8 cellular contexts compared by ENCODE assay signal in the genomic region with DNA sequence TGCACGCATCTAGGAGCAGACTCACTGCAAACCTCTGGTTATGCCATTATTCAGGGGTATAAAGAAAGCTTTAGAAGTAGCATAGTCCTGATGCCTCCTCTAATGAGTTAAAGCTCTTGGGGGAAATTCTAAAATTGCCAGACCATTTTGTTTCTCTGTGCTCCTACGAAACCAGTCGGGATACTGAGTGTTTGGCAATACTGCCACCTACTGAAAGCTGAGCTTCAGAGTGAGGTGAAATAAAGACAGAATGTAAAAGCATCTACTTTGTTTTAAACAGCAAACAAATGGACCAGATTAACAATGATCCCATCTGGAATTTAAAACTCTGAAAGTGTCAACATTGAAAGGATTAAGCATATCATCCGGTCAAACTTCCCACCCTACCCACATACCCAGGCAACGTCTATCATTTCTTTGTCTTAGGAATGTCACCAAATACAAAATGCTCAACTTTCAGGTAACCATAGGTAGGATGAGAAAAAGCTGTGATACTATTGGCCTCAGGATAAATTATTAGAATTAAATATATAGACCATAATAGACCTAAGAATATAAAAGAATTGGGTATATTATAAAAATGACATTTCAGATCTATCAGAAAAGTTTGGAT.
DNase-seq lines count a peak whose midpoint lies in the region; ATAC-seq and TF ChIP-seq lines count a peak whose summit lies in the region.

No MANE protein-coding gene starts in this region.

- ATAC-seq in HG03520 (IDR thresholded peaks at IDR 0.05; ENCODE audit: unreplicated experiment) (peak; percentile 49), HG03378 (IDR thresholded peaks at IDR 0.05; ENCODE audit: unreplicated experiment) (no peak), GM21723 (IDR thresholded peaks at IDR 0.05; ENCODE audit: unreplicated experiment) (no peak)

- TF ChIP-seq CTCF in epithelial cell of esophagus (IDR thresholded peaks at IDR 0.05; ENCODE audit: insufficient read depth, low read depth, low read length, missing control alignments): peak; percentile 87

- POLR2A ChIA-PET in activated CD4-positive, alpha-beta T cell treated with anti-CD3 and anti-CD28 coated beads, Interleukin-2, amount 10 ng/mL, durations not matched to agents 7 days and 5 days (lab: Charles Lee): no interaction called here

- CTCF ChIA-PET in activated CD4-positive, alpha-beta T cell treated with anti-CD3 and anti-CD28 coated beads, Interleukin-2, amount 10 ng/mL, durations not matched to agents 7 days and 5 days (lab: Charles Lee): no interaction called here

- H3K27ac Mint-ChIP-seq in activated CD4-positive, alpha-beta T cell treated with anti-CD3 and anti-CD28 coated beads, Interleukin-2, amount 10 ng/mL, durations not matched to agents 7 days and 5 days: no peak overlapping the region

- H3K4me1 Mint-ChIP-seq in activated CD4-positive, alpha-beta T cell treated with anti-CD3 and anti-CD28 coated beads, Interleukin-2, amount 10 ng/mL, durations not matched to agents 7 days and 5 days: no peaks in the 10 kb centered on the region

- H3K4me3 Mint-ChIP-seq in activated CD4-positive, alpha-beta T cell treated with anti-CD3 and anti-CD28 coated beads, Interleukin-2, amount 10 ng/mL, durations not matched to agents 7 days and 5 days: no peak overlapping the region

- H3K4me3 ChIP-seq in epithelial cell of esophagus (ENCODE audit: low read length): no peak overlapping the region

- peak; percentile 13 for DNase-seq in activated CD4-positive, alpha-beta T cell treated with anti-CD3 and anti-CD28 coated beads, Interleukin-2, amount 10 ng/mL, durations not matched to agents 7 days and 5 days
- no peak for DNase-seq in activated CD4-positive, alpha-beta T cell treated with anti-CD3 and anti-CD28 coated beads, Interleukin-2, amount 50 U/mL, for 4 hours
- DNase-seq in OCI-M1 (lab: John Stamatoyannopoulos, UW) (peak; percentile 78), epithelial cell of esophagus (ENCODE audit: low read depth) (peak; percentile 67), myocyte (ENCODE audit: low read depth) (peak; percentile 78)

- H3K36me3 Mint-ChIP-seq in activated CD4-positive, alpha-beta T cell treated with anti-CD3 and anti-CD28 coated beads, Interleukin-2, amount 10 ng/mL, durations not matched to agents 7 days and 5 days (ENCODE audit: low read depth): no peaks in the 10 kb centered on the region

- no peaks in the 10 kb centered on the region for H3K9me3 Mint-ChIP-seq in activated CD4-positive, alpha-beta T cell treated with anti-CD3 and anti-CD28 coated beads, Interleukin-2, amount 10 ng/mL, durations not matched to agents 7 days and 5 days

- peaks cover 29% of the 10 kb centered on the region for H3K27me3 Mint-ChIP-seq in activated CD4-positive, alpha-beta T cell treated with anti-CD3 and anti-CD28 coated beads, Interleukin-2, amount 10 ng/mL, durations not matched to agents 7 days and 5 days

Comparison
In these comparisons a context has a peak if more than half of its experiments do, and no peak if none do; other contexts are left out.
1. DNase-seq: peak in activated CD4-positive, alpha-beta T cell treated with anti-CD3 and anti-CD28 coated beads, Interleukin-2, amount 10 ng/mL, durations not matched to agents 7 days and 5 days (single experiment), OCI-M1 (single experiment), epithelial cell of esophagus (single experiment) and myocyte (single experiment); none in activated CD4-positive, alpha-beta T cell treated with anti-CD3 and anti-CD28 coated beads, Interleukin-2, amount 50 U/mL, for 4 hours (0 of 2).